In the genomic region with DNA sequence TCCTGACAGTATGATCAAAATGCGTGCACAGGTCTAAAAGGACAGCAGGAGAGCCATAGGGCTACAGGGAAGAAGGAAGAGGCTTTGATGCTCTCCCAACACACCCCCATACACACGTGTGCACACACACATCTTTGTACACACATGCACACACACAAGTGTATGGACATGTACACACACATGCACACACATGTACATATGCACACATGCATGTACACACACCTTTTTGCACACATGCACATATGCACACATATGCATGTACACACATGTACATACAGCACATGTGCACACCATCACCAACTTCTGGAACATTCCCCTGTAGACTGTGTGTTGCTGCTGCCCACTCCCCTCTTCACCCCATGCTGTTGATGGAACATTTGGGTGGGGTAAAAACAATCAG, we compare ENCODE assay signal across 20 cellular contexts.
"Had no signal": no experiment of that assay in that cellular context is flagged by ENCODE, and none has a peak within 500 bp of the region (broad histone marks: within the 10 kb centered on the region; RNA-seq: fewer than 3 reads in every experiment).

No MANE protein-coding gene starts in this region.

- H3K27ac ChIP-seq: RWPE1 had no signal

- DNase-seq: KBM-7, MG63, NCI-H1092, NCI-H1105 treated with DMSO at 0.1 percent for 48 hours, NCI-H1417 treated with DMSO at 0.1 percent for 48 hours, NCI-H146, NCI-H1694 treated with DMSO at 0.1 percent for 48 hours, NCI-H1930, NCI-H2081, NCI-H2107, NCI-H524, NCI-H526 treated with DMSO at 0.1 percent for 48 hours, NCI-H774, PC-3, SHP77, SK-N-SH, SW 1271, T-helper 1 cell had no signal

- H3K36me3 ChIP-seq: MG63 had no signal

- H3K9ac ChIP-seq: SK-N-SH had no signal

- H3K9me2 ChIP-seq: SK-N-SH had no signal

- H3K4me3 ChIP-seq: MG63 had no signal

- ATAC-seq: Panc1, PC-3 had no signal

- H3K4me2 ChIP-seq: SK-N-SH had no signal

- H3K9me3 ChIP-seq: MG63, SK-N-SH had no signal

- H3K27me3 ChIP-seq: MG63 had no signal
